Comparison of ENCODE assay signal across 8 cellular contexts in genomic region chr4:67198757-67199156, GRCh38.
DNase-seq lines count a peak whose midpoint lies in the region; TF ChIP-seq lines count a peak whose summit lies in the region.

No MANE protein-coding gene starts in this region.

- H3K27me3 ChIP-seq in MG63 (no peaks in the 10 kb centered on the region), neural cell (ENCODE audit: insufficient read depth, low read depth, low read length) (no peaks in the 10 kb centered on the region), transverse colon (no peaks in the 10 kb centered on the region)

- no peak overlapping the region for H2AFZ ChIP-seq in neural cell (ENCODE audit: low read depth, low read length)

- H3K27ac ChIP-seq in neural cell (ENCODE audit: low read length): no peak overlapping the region
- H3K27ac ChIP-seq in transverse colon: no peak overlapping the region

- no peak for TF ChIP-seq EP300 in neural cell (conservative IDR thresholded peaks at IDR 0.05; ENCODE audit: poor library complexity, severe bottlenecking)
- TF ChIP-seq EP300 in transverse colon (IDR thresholded peaks at IDR 0.05; ENCODE audit: low read depth): no peak

- no peaks in the 10 kb centered on the region for H4K20me1 ChIP-seq in neural cell (ENCODE audit: insufficient read depth)

- TF ChIP-seq RAD21 in neural cell (conservative IDR thresholded peaks at IDR 0.05): peak; percentile 57

- H3K36me3 ChIP-seq in MG63 (no peaks in the 10 kb centered on the region), neural cell (ENCODE audit: insufficient read depth, low read length) (no peaks in the 10 kb centered on the region), transverse colon (no peaks in the 10 kb centered on the region)

- WGBS in transverse colon (ENCODE audit: low coverage in 1 of 2), 2 donors: 14 to 16% methylated on average over 2 of the region's 2 CpGs

- no peaks in the 10 kb centered on the region for H3F3A ChIP-seq in neural cell (ENCODE audit: insufficient read depth, low read length, poor library complexity, severe bottlenecking)

- no peaks in the 10 kb centered on the region for H3K9me2 ChIP-seq in neural cell (ENCODE audit: insufficient read depth, low read length)

- no peak overlapping the region for H3K9ac ChIP-seq in neural cell (ENCODE audit: low read length)

- no peak for TF ChIP-seq POLR2A in transverse colon (IDR thresholded peaks at IDR 0.05)

- H3K4me1 ChIP-seq in transverse colon: no peaks in the 10 kb centered on the region

- intact Hi-C loops in transverse colon (cut with DNase I; ENCODE audit: low total_unique reads): no loop called here

- in situ Hi-C loops in transverse colon (cut with MboI; ENCODE audit: low pct_ligation_motif_present in 1 of 4, low pct_unique_long_range_greater_than_20kb in 1 of 4, low sequenced_read_pairs in 3 of 4): no loop called here

- peak in 2 of 3 experiments; percentile 21 to 47 for DNase-seq in NCI-H1417 (lab: John Stamatoyannopoulos, UW)
- no peak for DNase-seq in NCI-H1417 treated with DMSO at 0.1 percent for 48 hours (lab: John Stamatoyannopoulos, UW)
- peak; percentile 0 for DNase-seq in MG63
- DNase-seq in astrocyte of the hippocampus (ENCODE audit: low read depth, low spot score): peak; percentile 79
- no peak for DNase-seq in transverse colon
- DNase-seq in AG08396 (ENCODE audit: low spot score): no peak
- DNase-seq in ureter (ENCODE audit: low spot score): no peak

- no peak overlapping the region for H3K4me3 ChIP-seq in MG63
- H3K4me3 ChIP-seq in neural cell (ENCODE audit: low read length): no peak overlapping the region
- no peak overlapping the region for H3K4me3 ChIP-seq in transverse colon

- H3K4me2 ChIP-seq in neural cell (ENCODE audit: low read length): no peak overlapping the region

- H3K9me3 ChIP-seq in MG63: no peaks in the 10 kb centered on the region
- H3K9me3 ChIP-seq in neural cell (ENCODE audit: low read length): no peaks in the 10 kb centered on the region
- no peaks in the 10 kb centered on the region for H3K9me3 ChIP-seq in transverse colon

- TF ChIP-seq CTCF in neural cell (IDR thresholded peaks at IDR 0.05; ENCODE audit: poor library complexity, severe bottlenecking) (peak; percentile 50), transverse colon (IDR thresholded peaks at IDR 0.05) (no peak)

- H3K79me2 ChIP-seq in neural cell (replicated peaks; ENCODE audit: insufficient read depth, low read length): no peaks in the 10 kb centered on the region

TF ChIP-seq in neural cell, 6 proteins besides CTCF, POLR2A, EP300 and RAD21:
- TF ChIP-seq SMC3 (conservative IDR thresholded peaks at IDR 0.05; ENCODE audit: poor library complexity) (peak; percentile 59), MXI1 (conservative IDR thresholded peaks at IDR 0.05; ENCODE audit: poor library complexity, severe bottlenecking) (no peak), REST (IDR thresholded peaks at IDR 0.05; ENCODE audit: borderline replicate concordance) (no peak), POLR2AphosphoS5 (IDR thresholded peaks at IDR 0.05) (no peak), TAF1 (IDR thresholded peaks at IDR 0.05; ENCODE audit: low read depth) (no peak), EZH2 (IDR thresholded peaks at IDR 0.05; ENCODE audit: borderline replicate concordance, insufficient read depth, low read length, poor library complexity, severe bottlenecking) (no peak)

Comparison
In these comparisons a context has a peak if more than half of its experiments do, and no peak if none do; other contexts are left out.
1. DNase-seq: peak in NCI-H1417 (2 of 3), MG63 (single experiment) and astrocyte of the hippocampus (single experiment); none in NCI-H1417 treated with DMSO at 0.1 percent for 48 hours (single experiment), transverse colon (single experiment), AG08396 (single experiment) and ureter (single experiment).